Comparison of ENCODE assay signal across 30 cellular contexts in the genomic region with DNA sequence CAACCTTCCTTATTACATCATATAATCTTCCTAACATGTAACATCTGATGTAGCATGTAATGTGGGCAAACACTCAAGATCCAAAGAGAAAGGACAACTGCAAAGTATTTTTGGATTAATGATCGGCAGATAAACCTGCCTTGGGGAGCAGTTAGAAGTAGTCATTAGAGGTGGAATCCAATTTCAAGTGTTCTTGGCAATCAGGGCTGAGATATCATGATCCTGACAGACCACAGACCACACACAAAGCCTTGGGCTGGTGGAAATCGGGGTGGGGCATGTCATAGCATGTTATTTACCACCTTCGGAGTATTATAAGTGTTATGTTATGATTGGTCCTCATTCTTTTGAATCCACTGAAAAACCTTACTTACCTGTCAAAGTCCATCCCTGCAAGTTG. TPM values are rescaled to one million over a fixed set of nuclear protein-coding genes. Genes with fewer than 3 reads are reported as not detected.
DNase-seq lines count a peak whose midpoint lies in the region; ATAC-seq and TF ChIP-seq lines count a peak whose summit lies in the region.
"Had no signal": no experiment of that assay in that cellular context is flagged by ENCODE, and none has a peak within 500 bp of the region (broad histone marks: within the 10 kb centered on the region; RNA-seq: fewer than 3 reads in every experiment).

No MANE protein-coding gene starts in this region.

- TF ChIP-seq CTCF in RWPE2 (IDR thresholded peaks at IDR 0.05; ENCODE audit: poor library complexity, severe bottlenecking): no peak
- TF ChIP-seq CTCF in endothelial cell (IDR thresholded peaks at IDR 0.05; ENCODE audit: unreplicated experiment): no peak
- no peak for TF ChIP-seq CTCF in psoas muscle (IDR thresholded peaks at IDR 0.05)
- no peak for TF ChIP-seq CTCF in suprapubic skin (IDR thresholded peaks at IDR 0.05)

- TF ChIP-seq EP300 in suprapubic skin (IDR thresholded peaks at IDR 0.05): no peak

- no peak overlapping the region for H3K4me3 ChIP-seq in RWPE2 (ENCODE audit: severe bottlenecking)
- no peak overlapping the region for H3K4me3 ChIP-seq in psoas muscle
- H3K4me3 ChIP-seq in suprapubic skin: no peak overlapping the region
- H3K4me3 ChIP-seq: HAP-1, right atrium auricular region, transverse colon had no signal

- H3K27me3 Mint-ChIP-seq in endothelial cell (ENCODE audit: unreplicated experiment): no peaks in the 10 kb centered on the region
- H3K27me3 Mint-ChIP-seq: activated CD4-positive, alpha-beta memory T cell treated with anti-CD3 and anti-CD28 coated beads for 36 hours; CD4-positive, alpha-beta T cell; naive thymus-derived CD4-positive, alpha-beta T cell; stimulated activated naive CD8-positive, alpha-beta T cell treated with anti-CD3 and anti-CD28 coated beads, Interleukin-15, Interleukin-2, amounts not matched to agents 100 ng/mL and 50 ng/mL, for 24 hours had no signal

- peak overlapping the region; percentile 43 for H3K27ac Mint-ChIP-seq in endothelial cell (ENCODE audit: unreplicated experiment)
- H3K27ac Mint-ChIP-seq: activated CD4-positive, alpha-beta memory T cell treated with anti-CD3 and anti-CD28 coated beads for 36 hours; CD4-positive, alpha-beta T cell; naive thymus-derived CD4-positive, alpha-beta T cell; stimulated activated naive CD8-positive, alpha-beta T cell treated with anti-CD3 and anti-CD28 coated beads, Interleukin-15, Interleukin-2, amounts not matched to agents 100 ng/mL and 50 ng/mL, for 24 hours had no signal

- H3K4me3 Mint-ChIP-seq in endothelial cell (ENCODE audit: unreplicated experiment): no peak overlapping the region
- H3K4me3 Mint-ChIP-seq: activated CD4-positive, alpha-beta memory T cell treated with anti-CD3 and anti-CD28 coated beads for 36 hours; CD4-positive, alpha-beta T cell; naive thymus-derived CD4-positive, alpha-beta T cell; stimulated activated naive CD8-positive, alpha-beta T cell treated with anti-CD3 and anti-CD28 coated beads, Interleukin-15, Interleukin-2, amounts not matched to agents 100 ng/mL and 50 ng/mL, for 24 hours had no signal

- whole genome bisulfite sequencing in psoas muscle, 3 donors: 32 to 73% (median 38%) methylated on average over 3 of the region's 3 CpGs
- WGBS in suprapubic skin: 55% methylated on average over 3 of the region's 3 CpGs

- TF ChIP-seq POLR2A in suprapubic skin (IDR thresholded peaks at IDR 0.05): no peak

- intact Hi-C loops in psoas muscle (cut with DNase I): no loop called here

- H3K27me3 ChIP-seq in RWPE2 (ENCODE audit: insufficient read depth, poor library complexity, severe bottlenecking): no peaks in the 10 kb centered on the region
- H3K27me3 ChIP-seq in psoas muscle (ENCODE audit: insufficient read depth in 3 of 3, low read length in 2 of 3): no peaks in the 10 kb centered on the region
- no peaks in the 10 kb centered on the region for H3K27me3 ChIP-seq in suprapubic skin
- H3K27me3 ChIP-seq: right atrium auricular region, transverse colon had no signal

- DNase-seq in NCI-H1417 (lab: John Stamatoyannopoulos, UW) (peak in 2 of 3 experiments; percentile 27 to 52), NCI-H1417 treated with DMSO at 0.1 percent for 48 hours (lab: John Stamatoyannopoulos, UW) (no peak), RWPE2 (ENCODE audit: low spot score) (peak; percentile 36), endothelial cell (ENCODE audit: low spot score) (no peak), psoas muscle (no peak), GDM1 (lab: John Stamatoyannopoulos, UW) (no peak), T-helper 9 cell (no peak), suprapubic skin (ENCODE audit: low spot score in 2 of 2) (no peak)
- DNase-seq: activated CD4-positive, alpha-beta memory T cell treated with anti-CD3 and anti-CD28 coated beads for 36 hours; activated CD4-positive, CD25-positive, alpha-beta regulatory T cell; amniotic stem cell; CD4-positive, alpha-beta T cell; cerebellar nuclear complex; DMS 273 treated with DMSO at 0.1 percent for 48 hours; effector memory CD4-positive, alpha-beta T cell; left colon; mesendoderm; naive thymus-derived CD4-positive, alpha-beta T cell; NCI-H2029 treated with DMSO at 0.1 percent for 48 hours; NCI-H446 treated with DMSO at 0.1 percent for 48 hours; stimulated activated CD4-positive, alpha-beta T cell treated with anti-CD3 and anti-CD28 coated beads, Interleukin-12 subunit alpha, Interleukin-12 subunit beta, amount 100 ng/mL, for 4 hours; stimulated activated CD4-positive, alpha-beta T cell treated with anti-CD3 and anti-CD28 coated beads, Interleukin-4, amount 100 ng/mL, for 4 hours; T1000; transverse colon had no signal

- peaks cover 17% of the 10 kb centered on the region for H3K4me1 Mint-ChIP-seq in endothelial cell (ENCODE audit: unreplicated experiment)

- H3K4me1 ChIP-seq in RWPE2 (ENCODE audit: insufficient read depth, poor library complexity, severe bottlenecking) (no peaks in the 10 kb centered on the region), psoas muscle (peaks cover 39% of the 10 kb centered on the region), suprapubic skin (no peaks in the 10 kb centered on the region)
- H3K4me1 ChIP-seq: transverse colon had no signal

- H3K36me3 ChIP-seq in RWPE2 (ENCODE audit: low read depth) (peaks cover 73% of the 10 kb centered on the region), psoas muscle (ENCODE audit: insufficient read depth in 1 of 2, low read depth in 1 of 2) (peaks cover 6 to 54% of the 10 kb centered on the region in 2 donors), suprapubic skin (peaks cover 49% of the 10 kb centered on the region)

- no peaks in the 10 kb centered on the region for H3K9me3 Mint-ChIP-seq in endothelial cell (ENCODE audit: unreplicated experiment)
- H3K9me3 Mint-ChIP-seq: activated CD4-positive, alpha-beta memory T cell treated with anti-CD3 and anti-CD28 coated beads for 36 hours; CD4-positive, alpha-beta T cell; naive thymus-derived CD4-positive, alpha-beta T cell; stimulated activated naive CD8-positive, alpha-beta T cell treated with anti-CD3 and anti-CD28 coated beads, Interleukin-15, Interleukin-2, amounts not matched to agents 100 ng/mL and 50 ng/mL, for 24 hours had no signal

- ATAC-seq in RWPE2 (ENCODE audit: low read depth): 0 out of 3 replicates have a peak, but pooled peaks have one; percentile 21
- ATAC-seq in psoas muscle: peak; percentile 77 to 92 (median 82)
- ATAC-seq: left colon; naive thymus-derived CD4-positive, alpha-beta T cell had no signal

- no peaks in the 10 kb centered on the region for H3K9me3 ChIP-seq in RWPE2 (ENCODE audit: severe bottlenecking)
- H3K9me3 ChIP-seq in psoas muscle: no peaks in the 10 kb centered on the region
- no peaks in the 10 kb centered on the region for H3K9me3 ChIP-seq in suprapubic skin
- H3K9me3 ChIP-seq: HAP-1, right atrium auricular region, transverse colon had no signal

- H3K27ac ChIP-seq in RWPE2 (ENCODE audit: poor library complexity, severe bottlenecking) (no peak overlapping the region), psoas muscle (peak overlapping the region; percentile 50), suprapubic skin (no peak overlapping the region)
- H3K27ac ChIP-seq: 22Rv1, KMS-11, right atrium auricular region, transverse colon had no signal

- H3K36me3 Mint-ChIP-seq in endothelial cell (ENCODE audit: low read depth, unreplicated experiment): peaks cover 18% of the 10 kb centered on the region

RNA-seq across cellular contexts. Expression of a gene that starts 16.3 kb away (rescaled TPM):
- total RNA-seq in endothelial cell (ENCODE audit: unreplicated experiment): 34.9 TPM
- total RNA-seq in psoas muscle: 10 to 100 TPM; 11.2 to 17.3 (median 12.4) TPM
- 10 to 100 TPM in 1 of 3 donors, 1 to 10 TPM in 2; 8.8 to 17.2 (median 9.6) TPM for polyA plus RNA-seq in psoas muscle
- 10 to 100 TPM; 23.2 to 30.1 (median 25.2) TPM for total RNA-seq in suprapubic skin

RNA-seq across cellular contexts. Expression of a gene that starts 44.4 kb away (rescaled TPM):
- 8.8 TPM for total RNA-seq in endothelial cell (ENCODE audit: unreplicated experiment)
- total RNA-seq in psoas muscle: not detected
- polyA plus RNA-seq in psoas muscle: under 1 TPM in 1 of 3 donors, not detected in 2; 0.29 TPM
- under 1 TPM in 1 of 4 donors, not detected in 3; 0.40 TPM for total RNA-seq in suprapubic skin
- total RNA-seq: naive thymus-derived CD4-positive, alpha-beta T cell; osteocyte; right atrium auricular region; transverse colon had no signal
- polyA plus RNA-seq: naive thymus-derived CD4-positive, alpha-beta T cell had no signal

RNA-seq across cellular contexts. Expression of a gene that starts 44.7 kb away (rescaled TPM):
- total RNA-seq in endothelial cell (ENCODE audit: unreplicated experiment) (69.4 TPM), psoas muscle (1 to 10 TPM; 5.0 to 8.4 (median 7.6) TPM), suprapubic skin (10 to 100 TPM; 12.9 to 30.6 (median 17.2) TPM)
- 10 to 100 TPM in 2 of 3 donors, 1 to 10 TPM in 1; 5.0 to 13.8 (median 10.9) TPM for polyA plus RNA-seq in psoas muscle

Comparison
In these comparisons a context has a peak if more than half of its experiments do, and no peak if none do; other contexts are left out.
1. DNase-seq: peak in NCI-H1417 (2 of 3) and RWPE2 (single experiment); none in NCI-H1417 treated with DMSO at 0.1 percent for 48 hours (single experiment), endothelial cell (single experiment), psoas muscle (0 of 2), GDM1 (single experiment), T-helper 9 cell (single experiment) and suprapubic skin (0 of 2).